1 cellular context compared by ENCODE assay signal in the genomic region with DNA sequence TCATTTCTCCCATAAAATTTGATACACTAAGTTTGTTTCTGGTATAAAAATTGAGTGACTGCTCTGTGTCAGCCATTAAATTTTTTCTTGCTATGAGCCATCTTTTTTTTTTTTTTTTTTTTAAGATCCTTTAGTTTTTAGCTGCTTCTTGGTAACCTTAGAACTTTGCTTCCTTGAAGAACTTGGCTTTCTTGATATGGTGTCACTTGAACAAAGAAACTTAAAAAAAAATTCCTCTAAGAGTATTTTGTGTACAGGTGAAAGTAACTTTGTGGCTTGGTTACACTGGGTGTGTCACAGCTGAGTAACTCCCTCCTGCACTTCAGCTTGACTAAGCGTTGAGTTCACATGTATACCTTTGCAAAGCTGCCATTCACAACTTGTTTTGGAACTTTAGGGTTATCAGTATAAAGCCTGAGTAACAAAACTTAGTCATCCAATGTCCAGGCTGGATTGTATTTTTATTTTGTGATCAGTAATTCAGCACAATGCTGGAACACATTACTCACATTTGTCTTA.
TF ChIP-seq lines count a peak whose summit lies in the region.

No MANE protein-coding gene starts in this region.

TF ChIP-seq in K562, 482 proteins besides CTCF, POLR2A, EP300 and RAD21 (continued from another document):
- TF ChIP-seq LCOR (CRISPR knock-in tag; IDR thresholded peaks at IDR 0.05) = no peak
